Comparison of ENCODE assay signal across 16 cellular contexts in the genomic region with DNA sequence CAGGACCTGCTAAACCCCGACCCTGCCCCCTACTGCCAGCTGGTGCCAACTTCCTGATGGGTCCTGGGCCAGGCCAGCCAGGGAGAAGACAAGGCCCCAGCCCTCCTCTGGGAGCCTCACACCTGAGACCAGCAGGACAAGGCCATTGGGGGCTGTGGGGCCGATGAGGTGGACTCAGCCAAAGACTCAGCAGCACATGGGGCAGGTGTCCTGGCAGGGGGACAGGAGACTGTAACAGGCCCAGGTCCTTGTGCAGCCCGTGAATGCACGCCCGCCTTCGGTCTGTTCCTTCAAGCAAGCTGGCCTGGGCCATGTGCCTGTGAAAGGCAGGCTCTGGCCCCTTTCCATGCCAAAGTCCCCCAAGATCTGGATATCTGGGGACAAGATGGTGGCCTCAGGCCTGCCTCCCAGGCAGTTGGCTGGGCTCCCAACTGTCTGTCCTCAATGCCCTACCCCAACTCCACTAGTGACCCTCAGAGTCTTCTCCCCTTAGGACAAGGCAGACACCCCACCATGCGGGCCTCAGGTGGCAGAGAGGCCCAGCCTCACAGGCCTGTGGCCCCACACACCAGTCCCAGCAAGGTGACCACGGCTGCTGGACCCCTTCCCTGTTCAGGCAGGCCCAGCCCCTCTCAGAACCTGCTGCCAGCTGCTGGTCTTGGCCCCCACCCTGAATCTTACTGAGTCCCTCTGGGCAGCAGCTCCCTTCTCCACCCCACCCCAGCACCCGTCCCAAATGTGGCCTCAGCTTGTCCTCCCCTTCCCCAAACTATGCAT. TPM values are rescaled to one million over a fixed set of nuclear protein-coding genes. Genes with fewer than 3 reads are reported as not detected.
"Had no signal": no experiment of that assay in that cellular context is flagged by ENCODE, and none has a peak within 500 bp of the region (broad histone marks: within the 10 kb centered on the region; RNA-seq: fewer than 3 reads in every experiment).

No MANE protein-coding gene starts in this region.

- H3K27ac ChIP-seq: cardiac muscle cell, ovary, testis had no signal

- H3K36me3 ChIP-seq: cardiac muscle cell, ovary had no signal

- DNase-seq: activated CD4-positive, alpha-beta T cell treated with anti-CD3 and anti-CD28 coated beads, Interleukin-2, amount 50 U/mL, for 4 hours; activated naive CD4-positive, alpha-beta T cell treated with anti-CD3 and anti-CD28 coated beads for 36 hours; activated naive CD8-positive, alpha-beta T cell treated with anti-CD3 and anti-CD28 coated beads, Interleukin-2, amount 50 U/mL, for 24 hours; hippocampal formation; left ventricle myocardium inferior; ovary; stimulated activated naive CD8-positive, alpha-beta T cell treated with anti-CD3 and anti-CD28 coated beads, Interleukin-15, amount 100 ng/mL, for 72 hours; testis had no signal

- H3K4me3 ChIP-seq: cardiac muscle cell, esophagus muscularis mucosa, left ventricle myocardium inferior, ovary, testis had no signal

- H3K27me3 ChIP-seq: cardiac muscle cell, esophagus muscularis mucosa, ovary, testis had no signal

- H3K4me3 Mint-ChIP-seq: activated naive CD4-positive, alpha-beta T cell treated with anti-CD3 and anti-CD28 coated beads for 36 hours; activated naive CD8-positive, alpha-beta T cell treated with anti-CD3 and anti-CD28 coated beads, Interleukin-2, amount 50 U/mL, for 24 hours; stimulated activated naive CD8-positive, alpha-beta T cell treated with anti-CD3 and anti-CD28 coated beads, Interleukin-15, amount 100 ng/mL, for 72 hours; T-helper 2 cell treated with Interferon-gamma antibody and Interleukin-4, amounts not matched to agents 5 μg/mL and 100 μg/mL, for 36 hours had no signal

- ATAC-seq: activated naive CD8-positive, alpha-beta T cell treated with anti-CD3 and anti-CD28 coated beads, Interleukin-2, amount 50 U/mL, for 24 hours; sciatic nerve; stimulated activated naive CD8-positive, alpha-beta T cell treated with anti-CD3 and anti-CD28 coated beads, Interleukin-15, amount 100 ng/mL, for 72 hours had no signal

- H3K4me1 ChIP-seq: testis had no signal

- H3K27ac Mint-ChIP-seq: activated naive CD4-positive, alpha-beta T cell treated with anti-CD3 and anti-CD28 coated beads for 36 hours; activated naive CD8-positive, alpha-beta T cell treated with anti-CD3 and anti-CD28 coated beads, Interleukin-2, amount 50 U/mL, for 24 hours; activated T-helper 2 cell treated with anti-CD3 and anti-CD28 coated beads, Interferon-gamma antibody, Interleukin-2, Interleukin-4, amounts not matched to agents 10 μg/mL and 5 μg/mL and 100 μg/mL, durations not matched to agents 14 hours and 24 hours and 36 hours; T-helper 2 cell treated with Interferon-gamma antibody and Interleukin-4, amounts not matched to agents 5 μg/mL and 100 μg/mL, for 36 hours had no signal

- H3K9me3 ChIP-seq: esophagus muscularis mucosa, left ventricle myocardium inferior, ovary, testis had no signal

- H3K9me3 Mint-ChIP-seq: activated naive CD4-positive, alpha-beta T cell treated with anti-CD3 and anti-CD28 coated beads for 36 hours; activated naive CD8-positive, alpha-beta T cell treated with anti-CD3 and anti-CD28 coated beads, Interleukin-2, amount 50 U/mL, for 24 hours; activated T-helper 2 cell treated with anti-CD3 and anti-CD28 coated beads, Interferon-gamma antibody, Interleukin-2, Interleukin-4, amounts not matched to agents 10 μg/mL and 5 μg/mL and 100 μg/mL, durations not matched to agents 14 hours and 24 hours and 36 hours; stimulated activated naive CD8-positive, alpha-beta T cell treated with anti-CD3 and anti-CD28 coated beads, Interleukin-15, amount 100 ng/mL, for 72 hours; T-helper 2 cell treated with Interferon-gamma antibody and Interleukin-4, amounts not matched to agents 5 μg/mL and 100 μg/mL, for 36 hours had no signal

RNA-seq across cellular contexts. Expression of gene CEACAM16, which starts 15.3 kb away (rescaled TPM):
- total RNA-seq: activated naive CD4-positive, alpha-beta T cell treated with anti-CD3 and anti-CD28 coated beads for 36 hours; activated T-helper 2 cell treated with anti-CD3 and anti-CD28 coated beads, Interferon-gamma antibody, Interleukin-2, Interleukin-4, amounts not matched to agents 10 μg/mL and 5 μg/mL and 100 μg/mL, durations not matched to agents 14 hours and 24 hours and 36 hours; cardiac muscle cell; esophagus muscularis mucosa; left ventricle myocardium inferior; ovary; sciatic nerve; ureter had no signal
- polyA plus RNA-seq: cardiac muscle cell, keratinocyte, neural cell, ovary had no signal
